Comparison of ENCODE assay signal across 15 cellular contexts in the genomic region with DNA sequence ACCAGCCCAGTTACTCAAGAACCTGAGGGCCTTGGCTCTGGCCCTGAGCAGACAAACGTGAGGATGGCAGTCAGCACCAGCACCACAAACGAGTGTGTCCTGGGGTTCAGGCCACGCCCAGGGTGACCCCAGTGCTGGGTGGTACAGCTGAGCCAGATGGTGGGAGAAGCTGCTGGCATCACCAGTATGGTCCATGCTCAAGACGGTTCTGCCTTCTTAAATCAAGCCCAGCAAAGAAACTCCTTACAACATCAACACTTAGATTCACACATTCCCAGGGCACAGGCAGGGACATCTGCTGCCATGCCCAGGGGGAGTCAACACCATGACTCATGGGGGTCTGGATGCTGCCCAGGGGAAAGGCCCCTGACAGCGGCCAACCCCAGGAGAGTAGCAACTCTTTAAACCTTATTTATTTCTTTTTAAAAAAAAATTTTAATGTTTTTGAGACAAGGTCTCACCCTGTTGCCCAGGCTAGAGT. TPM values are rescaled to one million over a fixed set of nuclear protein-coding genes. Genes with fewer than 3 reads are reported as not detected.
DNase-seq lines count a peak whose midpoint lies in the region; ATAC-seq and TF ChIP-seq lines count a peak whose summit lies in the region.
"Had no signal": no experiment of that assay in that cellular context is flagged by ENCODE, and none has a peak within 500 bp of the region (broad histone marks: within the 10 kb centered on the region; RNA-seq: fewer than 3 reads in every experiment).

No MANE protein-coding gene starts in this region.

- peaks cover 9% of the 10 kb centered on the region for H3K79me2 ChIP-seq in osteoblast (ENCODE audit: insufficient read depth, low read length)

- H3K36me3 Mint-ChIP-seq in activated CD4-positive, alpha-beta memory T cell treated with anti-CD3 and anti-CD28 coated beads for 36 hours: peaks cover 30% of the 10 kb centered on the region
- peaks cover 59% of the 10 kb centered on the region for H3K36me3 Mint-ChIP-seq in activated CD4-positive, alpha-beta memory T cell treated with anti-CD3 and anti-CD28 coated beads, Interleukin-2, amount 10 ng/mL, durations not matched to agents 7 days and 5 days (ENCODE audit: low read depth)
- H3K36me3 Mint-ChIP-seq in activated T-helper 17 cell treated with anti-CD3 and anti-CD28 coated beads, Interleukin-2, amount 50 U/mL, for 72 hours (ENCODE audit: low read depth): peaks cover 96% of the 10 kb centered on the region

- TF ChIP-seq CTCF in ovary (IDR thresholded peaks at IDR 0.05) (no peak), testis (IDR thresholded peaks at IDR 0.05) (no peak), osteoblast (IDR thresholded peaks at IDR 0.05; ENCODE audit: extremely low read depth, low read depth, low read length) (no peak)

- no peaks in the 10 kb centered on the region for H3K9me3 Mint-ChIP-seq in activated CD4-positive, alpha-beta memory T cell treated with anti-CD3 and anti-CD28 coated beads for 36 hours
- H3K9me3 Mint-ChIP-seq in activated CD4-positive, alpha-beta memory T cell treated with anti-CD3 and anti-CD28 coated beads, Interleukin-2, amount 10 ng/mL, durations not matched to agents 7 days and 5 days: no peaks in the 10 kb centered on the region
- H3K9me3 Mint-ChIP-seq in activated T-helper 17 cell treated with anti-CD3 and anti-CD28 coated beads, Interleukin-2, amount 50 U/mL, for 72 hours: no peaks in the 10 kb centered on the region
- H3K9me3 Mint-ChIP-seq: CD14-positive monocyte, GM23338, IgD-negative memory B cell had no signal

- no peak overlapping the region for H3K27ac Mint-ChIP-seq in activated CD4-positive, alpha-beta memory T cell treated with anti-CD3 and anti-CD28 coated beads for 36 hours
- H3K27ac Mint-ChIP-seq in activated CD4-positive, alpha-beta memory T cell treated with anti-CD3 and anti-CD28 coated beads, Interleukin-2, amount 10 ng/mL, durations not matched to agents 7 days and 5 days: no peak overlapping the region
- peak overlapping the region; percentile 36 for H3K27ac Mint-ChIP-seq in activated T-helper 17 cell treated with anti-CD3 and anti-CD28 coated beads, Interleukin-2, amount 50 U/mL, for 72 hours
- H3K27ac Mint-ChIP-seq: GM23338 had no signal

- ATAC-seq in activated T-helper 17 cell treated with anti-CD3 and anti-CD28 coated beads, Interleukin-2, amount 50 U/mL, for 72 hours (replicated peaks): no peak
- ATAC-seq in HG02623 (IDR thresholded peaks at IDR 0.05; ENCODE audit: unreplicated experiment): no peak
- ATAC-seq: GM23338 had no signal

- H3K4me3 Mint-ChIP-seq in activated CD4-positive, alpha-beta memory T cell treated with anti-CD3 and anti-CD28 coated beads for 36 hours: no peak overlapping the region
- H3K4me3 Mint-ChIP-seq in activated CD4-positive, alpha-beta memory T cell treated with anti-CD3 and anti-CD28 coated beads, Interleukin-2, amount 10 ng/mL, durations not matched to agents 7 days and 5 days: no peak overlapping the region
- no peak overlapping the region for H3K4me3 Mint-ChIP-seq in activated T-helper 17 cell treated with anti-CD3 and anti-CD28 coated beads, Interleukin-2, amount 50 U/mL, for 72 hours
- H3K4me3 Mint-ChIP-seq: CD14-positive monocyte, GM23338 had no signal

- CTCF ChIA-PET in activated CD4-positive, alpha-beta memory T cell treated with anti-CD3 and anti-CD28 coated beads for 36 hours (lab: Charles Lee): no interaction called here
- CTCF ChIA-PET in activated CD4-positive, alpha-beta memory T cell treated with anti-CD3 and anti-CD28 coated beads, Interleukin-2, amount 10 ng/mL, durations not matched to agents 7 days and 5 days (lab: Charles Lee): interaction anchor here (1.3 kb wide), 1 partner anchor 499 kb away, joined by 4 read pairs; no protein-coding TSS in a partner anchor

- H3K36me3 ChIP-seq in ovary: no peaks in the 10 kb centered on the region
- H3K36me3 ChIP-seq in testis (ENCODE audit: low read depth, missing control alignments): peaks cover 3% of the 10 kb centered on the region
- peaks cover 76% of the 10 kb centered on the region for H3K36me3 ChIP-seq in osteoblast (ENCODE audit: insufficient read depth, low read length)

- no peaks in the 10 kb centered on the region for H3K4me1 Mint-ChIP-seq in activated CD4-positive, alpha-beta memory T cell treated with anti-CD3 and anti-CD28 coated beads for 36 hours (ENCODE audit: low read depth)
- no peaks in the 10 kb centered on the region for H3K4me1 Mint-ChIP-seq in activated CD4-positive, alpha-beta memory T cell treated with anti-CD3 and anti-CD28 coated beads, Interleukin-2, amount 10 ng/mL, durations not matched to agents 7 days and 5 days
- H3K4me1 Mint-ChIP-seq in activated T-helper 17 cell treated with anti-CD3 and anti-CD28 coated beads, Interleukin-2, amount 50 U/mL, for 72 hours: no peaks in the 10 kb centered on the region
- H3K4me1 Mint-ChIP-seq: CD14-positive monocyte, GM23338 had no signal

- TF ChIP-seq EP300 in ovary (IDR thresholded peaks at IDR 0.05): no peak

- no peaks in the 10 kb centered on the region for H3K27me3 Mint-ChIP-seq in activated CD4-positive, alpha-beta memory T cell treated with anti-CD3 and anti-CD28 coated beads for 36 hours
- H3K27me3 Mint-ChIP-seq in activated CD4-positive, alpha-beta memory T cell treated with anti-CD3 and anti-CD28 coated beads, Interleukin-2, amount 10 ng/mL, durations not matched to agents 7 days and 5 days: no peaks in the 10 kb centered on the region
- no peaks in the 10 kb centered on the region for H3K27me3 Mint-ChIP-seq in activated T-helper 17 cell treated with anti-CD3 and anti-CD28 coated beads, Interleukin-2, amount 50 U/mL, for 72 hours
- H3K27me3 Mint-ChIP-seq: IgD-negative memory B cell had no signal

- intact Hi-C loops in activated CD4-positive, alpha-beta memory T cell treated with anti-CD3 and anti-CD28 coated beads for 36 hours (cut with micrococcal nuclease): no loop called here
- intact Hi-C loops in ovary (cut with DNase I): loop anchor here (5.0 to 10.0 kb wide), 7 partner anchors 194 to 504 kb away; no protein-coding TSS in a partner anchor
- intact Hi-C loops in testis (cut with DNase I; ENCODE audit: low total_unique reads): no loop called here

- H3K9me3 ChIP-seq in ovary (no peaks in the 10 kb centered on the region), testis (no peaks in the 10 kb centered on the region), osteoblast (ENCODE audit: low read depth, low read length) (no peaks in the 10 kb centered on the region)

- 78 to 93% (median 84%) methylated on average over 5 of the region's 5 CpGs for WGBS in ovary, 3 donors
- 88 to 89% methylated on average over 4 to 5 of the region's 5 CpGs for WGBS in testis, 2 donors

- no peak overlapping the region for H2AFZ ChIP-seq in osteoblast (ENCODE audit: low read length)
- H2AFZ ChIP-seq: GM23338 had no signal

- H3K27me3 ChIP-seq in ovary: no peaks in the 10 kb centered on the region
- no peaks in the 10 kb centered on the region for H3K27me3 ChIP-seq in testis
- H3K27me3 ChIP-seq in osteoblast (ENCODE audit: insufficient read depth, low read length): no peaks in the 10 kb centered on the region

- peaks cover 3% of the 10 kb centered on the region for H4K20me1 ChIP-seq in osteoblast (ENCODE audit: insufficient read depth, low read length)

- no peak overlapping the region for H3K27ac ChIP-seq in ovary
- no peak overlapping the region for H3K27ac ChIP-seq in testis
- H3K27ac ChIP-seq in osteoblast (ENCODE audit: low read depth, low read length): no peak overlapping the region
- H3K27ac ChIP-seq: 22Rv1 had no signal

- peak; percentile 2 for DNase-seq in activated CD4-positive, alpha-beta memory T cell treated with anti-CD3 and anti-CD28 coated beads for 36 hours
- no peak for DNase-seq in activated CD4-positive, alpha-beta memory T cell treated with anti-CD3 and anti-CD28 coated beads, Interleukin-2, amount 10 ng/mL, durations not matched to agents 7 days and 5 days
- DNase-seq in ovary (peak in 3 of 5 donors; percentile 6 to 23 (median 16)), testis (peak; percentile 9), cerebellum (ENCODE audit: low spot score) (no peak), osteoblast (ENCODE audit: insufficient read length, low spot score, missing footprints) (no peak)
- DNase-seq: NCI-H1436, NCI-H345, NCI-H526 treated with DMSO at 0.1 percent for 48 hours had no signal

- H3K4me1 ChIP-seq in ovary (ENCODE audit: insufficient read depth): peaks cover 3% of the 10 kb centered on the region
- peaks cover 3% of the 10 kb centered on the region for H3K4me1 ChIP-seq in testis
- H3K4me1 ChIP-seq in osteoblast (ENCODE audit: insufficient read depth, low read length): no peaks in the 10 kb centered on the region

- TF ChIP-seq POLR2A in ovary (IDR thresholded peaks at IDR 0.05): no peak
- no peak for TF ChIP-seq POLR2A in testis (IDR thresholded peaks at IDR 0.05)

- no peak overlapping the region for H3K4me2 ChIP-seq in osteoblast (ENCODE audit: insufficient read depth, low read length)
- H3K4me2 ChIP-seq: GM23338 had no signal

- H3K4me3 ChIP-seq in ovary: no peak overlapping the region
- no peak overlapping the region for H3K4me3 ChIP-seq in testis
- H3K4me3 ChIP-seq in osteoblast (ENCODE audit: insufficient read depth, low read length): no peak overlapping the region
- H3K4me3 ChIP-seq: GM23338 had no signal

- POLR2A ChIA-PET in activated CD4-positive, alpha-beta memory T cell treated with anti-CD3 and anti-CD28 coated beads for 36 hours (lab: Charles Lee): no interaction called here
- POLR2A ChIA-PET in activated CD4-positive, alpha-beta memory T cell treated with anti-CD3 and anti-CD28 coated beads, Interleukin-2, amount 10 ng/mL, durations not matched to agents 7 days and 5 days (lab: Charles Lee): no interaction called here

RNA-seq across cellular contexts. Expression of gene IPPK, which starts 31.3 kb away (rescaled TPM):
- 10 to 100 TPM; 10.8 to 11.0 TPM for total RNA-seq in activated CD4-positive, alpha-beta memory T cell treated with anti-CD3 and anti-CD28 coated beads for 36 hours
- total RNA-seq in activated CD4-positive, alpha-beta memory T cell treated with anti-CD3 and anti-CD28 coated beads, Interleukin-2, amount 10 ng/mL, durations not matched to agents 7 days and 5 days: 10 to 100 TPM; 11.4 to 11.5 TPM
- 10 to 100 TPM; 15.1 to 18.1 TPM for total RNA-seq in activated T-helper 17 cell treated with anti-CD3 and anti-CD28 coated beads, Interleukin-2, amount 50 U/mL, for 72 hours
- 1 to 10 TPM; 5.7 to 8.5 (median 7.1) TPM for total RNA-seq in ovary
- polyA plus RNA-seq in ovary: 1 to 10 TPM; 4.7 to 6.2 TPM
- total RNA-seq in testis: 10 to 100 TPM; 21.0 to 25.0 TPM
- polyA plus RNA-seq in testis (ENCODE audit: insufficient read depth, low read depth, low replicate concordance): 21.9 TPM
- total RNA-seq in cerebellum: 11.3 TPM
- total RNA-seq in osteoblast: 7.7 and 9.4 TPM in 2 replicates

Comparison
In these comparisons a context has a peak if more than half of its experiments do, and no peak if none do; other contexts are left out.
1. DNase-seq: peak in activated CD4-positive, alpha-beta memory T cell treated with anti-CD3 and anti-CD28 coated beads for 36 hours (single experiment), ovary (3 of 5) and testis (single experiment); none in activated CD4-positive, alpha-beta memory T cell treated with anti-CD3 and anti-CD28 coated beads, Interleukin-2, amount 10 ng/mL, durations not matched to agents 7 days and 5 days (single experiment), cerebellum (single experiment) and osteoblast (single experiment).
2. intact Hi-C loops: an anchor here in ovary (5.0 to 10.0 kb wide); none called in activated CD4-positive, alpha-beta memory T cell treated with anti-CD3 and anti-CD28 coated beads for 36 hours and testis.